ENCODE assay signal across 9 cellular contexts in genomic region chr11:115502636-115503082, GRCh38. TPM values are rescaled to one million over a fixed set of nuclear protein-coding genes. Genes with fewer than 3 reads are reported as not detected.
A peak's percentile ranks its signal among the peaks of the same experiment; 100 is the strongest.
DNase-seq lines count a peak whose midpoint lies in the region; ATAC-seq and TF ChIP-seq lines count a peak whose summit lies in the region.
"Had no signal": no experiment of that assay in that cellular context is flagged by ENCODE, and none has a peak within 500 bp of the region (broad histone marks: within the 10 kb centered on the region; RNA-seq: fewer than 3 reads in every experiment).

No MANE protein-coding gene starts in this region.

- H3K27me3 ChIP-seq in body of pancreas (no peaks in the 10 kb centered on the region), right lobe of liver (no peaks in the 10 kb centered on the region), tibial nerve (peaks cover 0 to 23% of the 10 kb centered on the region in 2 donors)

- H3K4me1 Mint-ChIP-seq in activated T-cell treated with anti-CD3 and anti-CD28 coated beads, Interleukin-2, amount 50 U/mL, for 24 hours (ENCODE audit: low read depth): peaks cover 13% of the 10 kb centered on the region

- TF ChIP-seq POLR2A in body of pancreas (IDR thresholded peaks at IDR 0.05) (no peak), right lobe of liver (IDR thresholded peaks at IDR 0.05) (no peak), tibial nerve (IDR thresholded peaks at IDR 0.05) (no peak)

- H3K4me3 ChIP-seq in body of pancreas (peak overlapping the region in 1 of 2 donors; percentile 49), right lobe of liver (peak overlapping the region; percentile 69 to 71 (median 69)), tibial nerve (peak overlapping the region; percentile 50 to 62 (median 60))

- peak; percentile 72 for DNase-seq in NCI-H526 treated with DMSO at 0.1 percent for 48 hours (lab: John Stamatoyannopoulos, UW)
- no peak for DNase-seq in NCI-H526 (lab: John Stamatoyannopoulos, UW)
- DNase-seq in body of pancreas: peak in 1 of 4 donors; percentile 17
- no peak for DNase-seq in right lobe of liver
- no peak for DNase-seq in tibial nerve (ENCODE audit: low spot score in 2 of 2)
- no peak for DNase-seq in activated T-cell treated with anti-CD3 and anti-CD28 coated beads, Interleukin-2, amount 50 U/mL, for 24 hours
- DNase-seq in SKM-1 (lab: John Stamatoyannopoulos, UW; ENCODE audit: unreplicated experiment): no peak
- no peak for DNase-seq in T-helper 9 cell

- H3K9me3 Mint-ChIP-seq in activated T-cell treated with anti-CD3 and anti-CD28 coated beads, Interleukin-2, amount 50 U/mL, for 24 hours: no peaks in the 10 kb centered on the region
- H3K9me3 Mint-ChIP-seq: dendritic cell treated with granulocyte-macrophage colony-stimulating factor and Interleukin-4, amounts not matched to agents 40 ng/mL and 50 ng/mL, for 4 days had no signal

- peak overlapping the region in 3 of 4 donors; percentile 71 to 89 (median 80) for H3K27ac ChIP-seq in body of pancreas
- H3K27ac ChIP-seq in right lobe of liver: peak overlapping the region; percentile 76 to 82 (median 79)
- H3K27ac ChIP-seq in tibial nerve: peak overlapping the region; percentile 76 to 89 (median 84)

- peaks cover 51% of the 10 kb centered on the region for H3K27me3 Mint-ChIP-seq in activated T-cell treated with anti-CD3 and anti-CD28 coated beads, Interleukin-2, amount 50 U/mL, for 24 hours

- no peaks in the 10 kb centered on the region for H3K9me3 ChIP-seq in body of pancreas
- H3K9me3 ChIP-seq in right lobe of liver: no peaks in the 10 kb centered on the region
- no peaks in the 10 kb centered on the region for H3K9me3 ChIP-seq in tibial nerve

- no peak for TF ChIP-seq CTCF in body of pancreas (IDR thresholded peaks at IDR 0.05)
- TF ChIP-seq CTCF in right lobe of liver (IDR thresholded peaks at IDR 0.05): no peak
- TF ChIP-seq CTCF in tibial nerve (IDR thresholded peaks at IDR 0.05): no peak

- H3K4me1 ChIP-seq in body of pancreas (peaks cover 27% of the 10 kb centered on the region), right lobe of liver (peaks cover 0 to 42% (median 6%) of the 10 kb centered on the region in 4 donors), tibial nerve (peaks cover 0 to 50% (median 8%) of the 10 kb centered on the region in 4 donors)

- H3K27ac Mint-ChIP-seq in activated T-cell treated with anti-CD3 and anti-CD28 coated beads, Interleukin-2, amount 50 U/mL, for 24 hours: no peak overlapping the region
- H3K27ac Mint-ChIP-seq: dendritic cell treated with granulocyte-macrophage colony-stimulating factor and Interleukin-4, amounts not matched to agents 40 ng/mL and 50 ng/mL, for 4 days had no signal

- no peak for TF ChIP-seq EP300 in tibial nerve (IDR thresholded peaks at IDR 0.05)

- no peaks in the 10 kb centered on the region for H3K36me3 Mint-ChIP-seq in activated T-cell treated with anti-CD3 and anti-CD28 coated beads, Interleukin-2, amount 50 U/mL, for 24 hours (ENCODE audit: low read depth)

- no peak for ATAC-seq in body of pancreas
- ATAC-seq in right lobe of liver: peak in 2 of 4 donors; percentile 0 to 1

- intact Hi-C loops in body of pancreas (cut with DNase I): no loop called here
- intact Hi-C loops in right lobe of liver (cut with DNase I): loop anchor here in 1 of 2 donors (10.0 kb wide), 1 partner anchor 168 kb away; no protein-coding TSS in a partner anchor

- H3K36me3 ChIP-seq in body of pancreas (replicated peaks in 1 of 2; ENCODE audit: insufficient read depth in 1 of 2, low read depth in 2 of 2) (no peaks in the 10 kb centered on the region), right lobe of liver (no peaks in the 10 kb centered on the region), tibial nerve (no peaks in the 10 kb centered on the region)

- 1 to 8% methylated on average over 8 to 30 of the region's 30 CpGs for WGBS in body of pancreas, 2 donors
- 0% methylated on average over 4 of the region's 30 CpGs for WGBS in right lobe of liver (ENCODE audit: insufficient coverage, low coverage, low lambda C conversion rate, missing lambda C conversion rate)
- WGBS in tibial nerve, 2 donors: 0 to 3% methylated on average over 4 to 10 of the region's 30 CpGs

- no peak overlapping the region for H3K4me3 Mint-ChIP-seq in activated T-cell treated with anti-CD3 and anti-CD28 coated beads, Interleukin-2, amount 50 U/mL, for 24 hours

RNA-seq across cellular contexts. Expression of gene CADM1, which starts 1.6 kb away (rescaled TPM):
- total RNA-seq in body of pancreas (10 to 100 TPM; 12.5 to 13.7 TPM), right lobe of liver (10 to 100 TPM; 21.1 to 56.7 (median 30.6) TPM), tibial nerve (10 to 100 TPM; 17.1 to 49.8 (median 30.7) TPM)
